8 cellular contexts compared by ENCODE assay signal in genomic region chr17:41812176-41813038, GRCh38. TPM values are rescaled to one million over a fixed set of nuclear protein-coding genes. Genes with fewer than 3 reads are reported as not detected.
DNase-seq lines count a peak whose midpoint lies in the region; ATAC-seq and TF ChIP-seq lines count a peak whose summit lies in the region.

Gene FKBP10 (plus strand): TSS chr17:41813004. CDS start chr17:41813035, 31 bp downstream.

- H2AFZ ChIP-seq in DND-41 (ENCODE audit: low read depth, low read length) (peak within 1 kb of the TSS; percentile 70), osteoblast (ENCODE audit: low read length) (peak within 1 kb of the TSS; percentile 98)

- TF ChIP-seq CTCF in DND-41 (IDR thresholded peaks at IDR 0.05; ENCODE audit: borderline replicate concordance, extremely low read depth, low read length, poor library complexity, severe bottlenecking) (no peak), HL-60 (IDR thresholded peaks at IDR 0.05; ENCODE audit: insufficient read depth, low read length) (no peak), heart left ventricle (IDR thresholded peaks at IDR 0.05) (no peak), osteoblast (IDR thresholded peaks at IDR 0.05; ENCODE audit: extremely low read depth, low read depth, low read length) (no peak)

- H3K4me2 ChIP-seq in DND-41 (ENCODE audit: insufficient read depth, low read length) (peak within 1 kb of the TSS; percentile 82), osteoblast (ENCODE audit: insufficient read depth, low read length) (peak within 1 kb of the TSS; percentile 88)

- H3K4me3 ChIP-seq in DND-41 (ENCODE audit: low read depth in 1 of 2, low read length in 2 of 2) (peak within 1 kb of the TSS; percentile 30 to 67; a peak in 3 of 4 replicates), HL-60 (replicated peaks; ENCODE audit: insufficient read depth, low read length) (peak within 1 kb of the TSS; percentile 58), heart left ventricle (peak within 1 kb of the TSS; percentile 62 to 93 (median 67)), osteoblast (ENCODE audit: insufficient read depth, low read length) (peak within 1 kb of the TSS; percentile 85)

- H3K79me2 ChIP-seq in DND-41 (ENCODE audit: insufficient read depth, low read length) (no peaks in the 10 kb centered on the region), osteoblast (ENCODE audit: insufficient read depth, low read length) (peaks cover 70% of the 10 kb centered on the region)

- H3K4me1 ChIP-seq in DND-41 (ENCODE audit: insufficient read depth, low read length) (peaks cover 18% of the 10 kb centered on the region), heart left ventricle (peaks cover 0 to 36% (median 18%) of the 10 kb centered on the region in 12 donors), osteoblast (ENCODE audit: insufficient read depth, low read length) (peaks cover 26% of the 10 kb centered on the region)

- H3K27ac ChIP-seq in DND-41 (ENCODE audit: low read length), result no peak within 1 kb of the TSS
- H3K27ac ChIP-seq in HL-60 (replicated peaks), result no peak within 1 kb of the TSS
- peak within 1 kb of the TSS in 11 of 12 donors; percentile 42 to 84 (median 68) for H3K27ac ChIP-seq in heart left ventricle
- peak within 1 kb of the TSS; percentile 70 for H3K27ac ChIP-seq in osteoblast (ENCODE audit: low read depth, low read length)

- H3K9me3 ChIP-seq in DND-41 (ENCODE audit: insufficient read depth, low read length, severe bottlenecking), result no peaks in the 10 kb centered on the region
- no peaks in the 10 kb centered on the region for H3K9me3 ChIP-seq in heart left ventricle
- H3K9me3 ChIP-seq in osteoblast (ENCODE audit: low read depth, low read length), result no peaks in the 10 kb centered on the region

- no peak for TF ChIP-seq POLR2A in heart left ventricle (IDR thresholded peaks at IDR 0.05)

- H3K36me3 ChIP-seq in DND-41 (ENCODE audit: insufficient read depth, low read length) (no peaks in the 10 kb centered on the region), heart left ventricle (no peaks in the 10 kb centered on the region), osteoblast (ENCODE audit: insufficient read depth, low read length) (peaks cover 20% of the 10 kb centered on the region)

- DNase-seq in DND-41 (no peak), HL-60 (ENCODE audit: low read depth in 1 of 2, low spot score in 1 of 2) (peak in 1 of 2 experiments; percentile 3), RPMI8226 (peak; percentile 73), amniotic stem cell (lab: John Stamatoyannopoulos, UW) (peak; percentile 80), heart left ventricle (peak; percentile 77 to 81 (median 78)), osteoblast (ENCODE audit: insufficient read length, low spot score, missing footprints) (peak; percentile 99)

- WGBS in heart left ventricle, 4 donors, result 1 to 5% (median 3%) methylated on average over 26 to 39 of the region's 39 CpGs

- no peaks in the 10 kb centered on the region for H4K20me1 ChIP-seq in DND-41 (ENCODE audit: insufficient read depth, low read length)
- H4K20me1 ChIP-seq in osteoblast (ENCODE audit: insufficient read depth, low read length), result peaks cover 46% of the 10 kb centered on the region

- intact Hi-C loops in heart left ventricle (cut with DNase I), result loop anchor here in 2 of 10 donors (2.0 to 10.0 kb wide), 2 partner anchors 22 to 72 kb away; no protein-coding TSS in a partner anchor

- peaks cover 21% of the 10 kb centered on the region for H3K27me3 ChIP-seq in DND-41 (ENCODE audit: insufficient read depth, low read length, poor library complexity)
- peaks cover 20% of the 10 kb centered on the region for H3K27me3 ChIP-seq in HL-60 (ENCODE audit: insufficient read depth, poor library complexity, severe bottlenecking)
- H3K27me3 ChIP-seq in heart left ventricle, result peaks cover 0 to 9% (median 0%) of the 10 kb centered on the region in 9 donors
- H3K27me3 ChIP-seq in osteoblast (ENCODE audit: insufficient read depth, low read length), result no peaks in the 10 kb centered on the region

- H3K9ac ChIP-seq in DND-41 (ENCODE audit: low read depth, low read length), result peak within 1 kb of the TSS; percentile 58

- ATAC-seq in DND-41 (ENCODE audit: insufficient read depth, low read depth) (peak; percentile 41; the same call in 2 of the 3 replicates), heart left ventricle (peak; percentile 35 to 78 (median 66)), GM21367 (IDR thresholded peaks at IDR 0.05; ENCODE audit: unreplicated experiment) (no peak), HG03039 (IDR thresholded peaks at IDR 0.05; ENCODE audit: unreplicated experiment) (no peak)

RNA-seq across cellular contexts. Expression of gene FKBP10, which starts in this region (rescaled TPM):
- total RNA-seq in heart left ventricle, result 10 to 100 TPM in 5 of 9 donors, 1 to 10 TPM in 4; 6.5 to 40.4 (median 12.5) TPM
- polyA plus RNA-seq in heart left ventricle, result 10 to 100 TPM; 11.4 to 25.2 TPM
- 387 and 396 TPM in 2 replicates for total RNA-seq in osteoblast

Comparison
In these comparisons a context has a peak if more than half of its experiments do, and no peak if none do; other contexts are left out.
1. ATAC-seq: peak in DND-41 (single experiment) and heart left ventricle (4 of 4); none in GM21367 (single experiment) and HG03039 (single experiment).
2. H3K27ac ChIP-seq: peak in heart left ventricle (11 of 12) and osteoblast (single experiment); none in DND-41 (single experiment) and HL-60 (single experiment).
3. Peak in every context shown above with its lines, with median percentiles within 50 percentile points of each other: H3K4me3 ChIP-seq.